ENCODE assay signal across 3 cellular contexts in the genomic region with DNA sequence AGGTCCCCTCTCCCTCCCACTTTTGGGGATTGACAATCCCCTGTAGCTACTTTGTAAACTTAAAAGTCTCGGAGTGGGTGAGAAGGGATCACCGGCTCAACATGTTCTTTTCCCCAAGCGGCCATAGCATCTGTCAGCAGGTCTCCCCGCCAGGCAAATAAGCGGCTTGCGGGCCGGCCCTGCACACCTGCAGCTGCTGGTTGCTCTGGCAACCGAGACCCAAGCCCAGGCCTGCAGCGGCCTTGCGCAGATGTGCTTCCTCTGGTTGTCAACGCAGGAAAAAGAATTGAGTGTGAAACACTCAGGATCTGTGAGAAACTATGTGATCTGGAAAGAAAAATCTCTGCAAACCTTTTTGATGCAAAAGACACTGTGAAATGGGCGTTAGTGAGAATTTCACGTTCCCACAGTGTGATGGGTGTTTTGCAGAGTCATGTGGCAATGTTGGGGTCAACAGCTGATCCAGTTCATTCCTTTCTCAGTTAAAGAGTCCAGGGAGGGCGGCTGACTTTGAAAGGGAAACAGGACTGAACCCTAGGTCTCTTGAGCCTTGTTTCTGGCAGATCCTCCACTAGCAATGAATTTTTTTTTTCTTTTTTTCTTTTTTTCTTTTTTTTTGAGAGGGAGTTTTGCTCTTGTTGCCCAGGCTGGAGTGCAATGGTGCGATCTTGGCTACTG.
TF ChIP-seq lines count a peak whose summit lies in the region.

No MANE protein-coding gene starts in this region.

TF ChIP-seq in HEK293, 187 proteins besides CTCF, POLR2A, EP300 and RAD21:
- TF ChIP-seq ZNF626 (tag by site-specific recombination; IDR thresholded peaks at IDR 0.05), result no peak
- TF ChIP-seq, protein P1, sequence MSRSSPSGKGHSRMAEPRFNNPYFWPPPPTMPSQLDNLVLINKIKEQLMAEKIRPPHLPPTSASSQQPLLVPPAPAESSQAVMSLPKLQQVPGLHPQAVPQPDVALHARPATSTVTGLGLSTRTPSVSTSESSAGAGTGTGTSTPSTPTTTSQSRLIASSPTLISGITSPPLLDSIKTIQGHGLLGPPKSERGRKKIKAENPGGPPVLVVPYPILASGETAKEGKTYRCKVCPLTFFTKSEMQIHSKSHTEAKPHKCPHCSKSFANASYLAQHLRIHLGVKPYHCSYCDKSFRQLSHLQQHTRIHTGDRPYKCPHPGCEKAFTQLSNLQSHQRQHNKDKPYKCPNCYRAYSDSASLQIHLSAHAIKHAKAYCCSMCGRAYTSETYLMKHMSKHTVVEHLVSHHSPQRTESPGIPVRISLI (tag by site-specific recombination; IDR thresholded peaks at IDR 0.05), result 0 out of 2 replicates have a peak, but pooled peaks have one; percentile 58

TF ChIP-seq in GM12878, 131 proteins besides CTCF, POLR2A, EP300 and RAD21 (continues in another document):
- TF ChIP-seq CBX5 (IDR thresholded peaks at IDR 0.05; ENCODE audit: low read depth) (no peak), GABPA (IDR thresholded peaks at IDR 0.05; ENCODE audit: low read depth) (no peak), ZSCAN29 (IDR thresholded peaks at IDR 0.05) (no peak), KDM1A (IDR thresholded peaks at IDR 0.05; ENCODE audit: borderline replicate concordance) (no peak), SMAD1 (IDR thresholded peaks at IDR 0.05; ENCODE audit: low read depth, partially characterized antibody) (no peak), DPF2 (IDR thresholded peaks at IDR 0.05) (peak; percentile 47; the same call in 1 of the 2 replicates), GATAD2B (conservative IDR thresholded peaks at IDR 0.05; ENCODE audit: low read depth) (no peak), IRF4 (IDR thresholded peaks at IDR 0.05; ENCODE audit: low read depth, low read length) (no peak), SMARCA5 (IDR thresholded peaks at IDR 0.05) (no peak), ETV6 (conservative IDR thresholded peaks at IDR 0.05 in 1 of 2, IDR thresholded peaks at IDR 0.05 in 1 of 2; ENCODE audit: borderline replicate concordance in 1 of 2, low read depth in 1 of 2) (no peak), SIX5 (IDR thresholded peaks at IDR 0.05; ENCODE audit: low read depth, low read length, severe bottlenecking) (no peak), CBFB (IDR thresholded peaks at IDR 0.05; ENCODE audit: low read depth) (no peak), SRF (IDR thresholded peaks at IDR 0.05; ENCODE audit: low read depth in 2 of 2, low read length in 2 of 2) (no peak)
- TF ChIP-seq, protein P2, sequence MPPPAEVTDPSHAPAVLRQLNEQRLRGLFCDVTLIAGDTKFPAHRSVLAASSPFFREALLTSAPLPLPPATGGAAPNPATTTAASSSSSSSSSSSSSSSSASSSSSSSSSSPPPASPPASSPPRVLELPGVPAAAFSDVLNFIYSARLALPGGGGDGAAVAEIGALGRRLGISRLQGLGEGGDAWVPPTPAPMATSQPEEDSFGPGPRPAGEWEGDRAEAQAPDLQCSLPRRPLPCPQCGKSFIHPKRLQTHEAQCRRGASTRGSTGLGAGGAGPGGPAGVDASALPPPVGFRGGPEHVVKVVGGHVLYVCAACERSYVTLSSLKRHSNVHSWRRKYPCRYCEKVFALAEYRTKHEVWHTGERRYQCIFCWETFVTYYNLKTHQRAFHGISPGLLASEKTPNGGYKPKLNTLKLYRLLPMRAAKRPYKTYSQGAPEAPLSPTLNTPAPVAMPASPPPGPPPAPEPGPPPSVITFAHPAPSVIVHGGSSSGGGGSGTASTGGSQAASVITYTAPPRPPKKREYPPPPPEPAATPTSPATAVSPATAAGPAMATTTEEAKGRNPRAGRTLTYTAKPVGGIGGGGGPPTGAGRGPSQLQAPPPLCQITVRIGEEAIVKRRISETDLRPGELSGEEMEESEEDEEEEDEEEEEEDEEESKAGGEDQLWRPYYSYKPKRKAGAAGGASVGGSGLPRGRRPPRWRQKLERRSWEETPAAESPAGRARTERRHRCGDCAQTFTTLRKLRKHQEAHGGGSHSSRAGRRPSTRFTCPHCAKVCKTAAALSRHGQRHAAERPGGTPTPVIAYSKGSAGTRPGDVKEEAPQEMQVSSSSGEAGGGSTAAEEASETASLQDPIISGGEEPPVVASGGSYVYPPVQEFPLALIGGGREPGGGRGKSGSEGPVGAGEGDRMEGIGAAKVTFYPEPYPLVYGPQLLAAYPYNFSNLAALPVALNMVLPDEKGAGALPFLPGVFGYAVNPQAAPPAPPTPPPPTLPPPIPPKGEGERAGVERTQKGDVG (CRISPR knock-in tag; IDR thresholded peaks at IDR 0.05), result no peak
- TF ChIP-seq, protein P3, sequence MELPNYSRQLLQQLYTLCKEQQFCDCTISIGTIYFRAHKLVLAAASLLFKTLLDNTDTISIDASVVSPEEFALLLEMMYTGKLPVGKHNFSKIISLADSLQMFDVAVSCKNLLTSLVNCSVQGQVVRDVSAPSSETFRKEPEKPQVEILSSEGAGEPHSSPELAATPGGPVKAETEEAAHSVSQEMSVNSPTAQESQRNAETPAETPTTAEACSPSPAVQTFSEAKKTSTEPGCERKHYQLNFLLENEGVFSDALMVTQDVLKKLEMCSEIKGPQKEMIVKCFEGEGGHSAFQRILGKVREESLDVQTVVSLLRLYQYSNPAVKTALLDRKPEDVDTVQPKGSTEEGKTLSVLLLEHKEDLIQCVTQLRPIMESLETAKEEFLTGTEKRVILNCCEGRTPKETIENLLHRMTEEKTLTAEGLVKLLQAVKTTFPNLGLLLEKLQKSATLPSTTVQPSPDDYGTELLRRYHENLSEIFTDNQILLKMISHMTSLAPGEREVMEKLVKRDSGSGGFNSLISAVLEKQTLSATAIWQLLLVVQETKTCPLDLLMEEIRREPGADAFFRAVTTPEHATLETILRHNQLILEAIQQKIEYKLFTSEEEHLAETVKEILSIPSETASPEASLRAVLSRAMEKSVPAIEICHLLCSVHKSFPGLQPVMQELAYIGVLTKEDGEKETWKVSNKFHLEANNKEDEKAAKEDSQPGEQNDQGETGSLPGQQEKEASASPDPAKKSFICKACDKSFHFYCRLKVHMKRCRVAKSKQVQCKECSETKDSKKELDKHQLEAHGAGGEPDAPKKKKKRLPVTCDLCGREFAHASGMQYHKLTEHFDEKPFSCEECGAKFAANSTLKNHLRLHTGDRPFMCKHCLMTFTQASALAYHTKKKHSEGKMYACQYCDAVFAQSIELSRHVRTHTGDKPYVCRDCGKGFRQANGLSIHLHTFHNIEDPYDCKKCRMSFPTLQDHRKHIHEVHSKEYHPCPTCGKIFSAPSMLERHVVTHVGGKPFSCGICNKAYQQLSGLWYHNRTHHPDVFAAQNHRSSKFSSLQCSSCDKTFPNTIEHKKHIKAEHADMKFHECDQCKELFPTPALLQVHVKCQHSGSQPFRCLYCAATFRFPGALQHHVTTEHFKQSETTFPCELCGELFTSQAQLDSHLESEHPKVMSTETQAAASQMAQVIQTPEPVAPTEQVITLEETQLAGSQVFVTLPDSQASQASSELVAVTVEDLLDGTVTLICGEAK (IDR thresholded peaks at IDR 0.05; ENCODE audit: borderline replicate concordance), result no peak
- TF ChIP-seq, protein P4, sequence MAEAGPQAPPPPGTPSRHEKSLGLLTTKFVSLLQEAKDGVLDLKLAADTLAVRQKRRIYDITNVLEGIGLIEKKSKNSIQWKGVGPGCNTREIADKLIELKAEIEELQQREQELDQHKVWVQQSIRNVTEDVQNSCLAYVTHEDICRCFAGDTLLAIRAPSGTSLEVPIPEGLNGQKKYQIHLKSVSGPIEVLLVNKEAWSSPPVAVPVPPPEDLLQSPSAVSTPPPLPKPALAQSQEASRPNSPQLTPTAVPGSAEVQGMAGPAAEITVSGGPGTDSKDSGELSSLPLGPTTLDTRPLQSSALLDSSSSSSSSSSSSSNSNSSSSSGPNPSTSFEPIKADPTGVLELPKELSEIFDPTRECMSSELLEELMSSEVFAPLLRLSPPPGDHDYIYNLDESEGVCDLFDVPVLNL (IDR thresholded peaks at IDR 0.05; ENCODE audit: low read depth, low read length), result no peak
- TF ChIP-seq, protein P5, sequence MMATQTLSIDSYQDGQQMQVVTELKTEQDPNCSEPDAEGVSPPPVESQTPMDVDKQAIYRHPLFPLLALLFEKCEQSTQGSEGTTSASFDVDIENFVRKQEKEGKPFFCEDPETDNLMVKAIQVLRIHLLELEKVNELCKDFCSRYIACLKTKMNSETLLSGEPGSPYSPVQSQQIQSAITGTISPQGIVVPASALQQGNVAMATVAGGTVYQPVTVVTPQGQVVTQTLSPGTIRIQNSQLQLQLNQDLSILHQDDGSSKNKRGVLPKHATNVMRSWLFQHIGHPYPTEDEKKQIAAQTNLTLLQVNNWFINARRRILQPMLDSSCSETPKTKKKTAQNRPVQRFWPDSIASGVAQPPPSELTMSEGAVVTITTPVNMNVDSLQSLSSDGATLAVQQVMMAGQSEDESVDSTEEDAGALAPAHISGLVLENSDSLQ (IDR thresholded peaks at IDR 0.05), result no peak

TF ChIP-seq in HepG2, 621 proteins besides CTCF, POLR2A, EP300 and RAD21 (continues in another document):
- 0 out of 3 replicates have a peak, but pooled peaks have one; percentile 24 for TF ChIP-seq MXI1 (IDR thresholded peaks at IDR 0.05; ENCODE audit: borderline replicate concordance, low read depth, low read length)
- TF ChIP-seq FOXK2 (IDR thresholded peaks at IDR 0.05), result peak; percentile 50; the same call in 1 of the 2 replicates
- peak; percentile 54; the same call in 1 of the 2 replicates for TF ChIP-seq NFE2L2 (IDR thresholded peaks at IDR 0.05; ENCODE audit: low read length)
- TF ChIP-seq HNF4A (CRISPR knock-in tag; IDR thresholded peaks at IDR 0.05), result peak; percentile 57
- TF ChIP-seq, protein P6, sequence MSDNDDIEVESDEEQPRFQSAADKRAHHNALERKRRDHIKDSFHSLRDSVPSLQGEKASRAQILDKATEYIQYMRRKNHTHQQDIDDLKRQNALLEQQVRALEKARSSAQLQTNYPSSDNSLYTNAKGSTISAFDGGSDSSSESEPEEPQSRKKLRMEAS (IDR thresholded peaks at IDR 0.05), result peak; percentile 46
- TF ChIP-seq, protein P7, sequence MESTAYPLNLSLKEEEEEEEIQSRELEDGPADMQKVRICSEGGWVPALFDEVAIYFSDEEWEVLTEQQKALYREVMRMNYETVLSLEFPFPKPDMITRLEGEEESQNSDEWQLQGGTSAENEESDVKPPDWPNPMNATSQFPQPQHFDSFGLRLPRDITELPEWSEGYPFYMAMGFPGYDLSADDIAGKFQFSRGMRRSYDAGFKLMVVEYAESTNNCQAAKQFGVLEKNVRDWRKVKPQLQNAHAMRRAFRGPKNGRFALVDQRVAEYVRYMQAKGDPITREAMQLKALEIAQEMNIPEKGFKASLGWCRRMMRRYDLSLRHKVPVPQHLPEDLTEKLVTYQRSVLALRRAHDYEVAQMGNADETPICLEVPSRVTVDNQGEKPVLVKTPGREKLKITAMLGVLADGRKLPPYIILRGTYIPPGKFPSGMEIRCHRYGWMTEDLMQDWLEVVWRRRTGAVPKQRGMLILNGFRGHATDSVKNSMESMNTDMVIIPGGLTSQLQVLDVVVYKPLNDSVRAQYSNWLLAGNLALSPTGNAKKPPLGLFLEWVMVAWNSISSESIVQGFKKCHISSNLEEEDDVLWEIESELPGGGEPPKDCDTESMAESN (CRISPR knock-in tag; conservative IDR thresholded peaks at IDR 0.05), result peak; percentile 99
- TF ChIP-seq ZNF501 (CRISPR knock-in tag; IDR thresholded peaks at IDR 0.05), result peak; percentile 44; the same call in 1 of the 2 replicates
- 0 out of 2 replicates have a peak, but pooled peaks have one; percentile 10 for TF ChIP-seq TBX3 (IDR thresholded peaks at IDR 0.05; ENCODE audit: borderline replicate concordance)
- TF ChIP-seq, protein P8, sequence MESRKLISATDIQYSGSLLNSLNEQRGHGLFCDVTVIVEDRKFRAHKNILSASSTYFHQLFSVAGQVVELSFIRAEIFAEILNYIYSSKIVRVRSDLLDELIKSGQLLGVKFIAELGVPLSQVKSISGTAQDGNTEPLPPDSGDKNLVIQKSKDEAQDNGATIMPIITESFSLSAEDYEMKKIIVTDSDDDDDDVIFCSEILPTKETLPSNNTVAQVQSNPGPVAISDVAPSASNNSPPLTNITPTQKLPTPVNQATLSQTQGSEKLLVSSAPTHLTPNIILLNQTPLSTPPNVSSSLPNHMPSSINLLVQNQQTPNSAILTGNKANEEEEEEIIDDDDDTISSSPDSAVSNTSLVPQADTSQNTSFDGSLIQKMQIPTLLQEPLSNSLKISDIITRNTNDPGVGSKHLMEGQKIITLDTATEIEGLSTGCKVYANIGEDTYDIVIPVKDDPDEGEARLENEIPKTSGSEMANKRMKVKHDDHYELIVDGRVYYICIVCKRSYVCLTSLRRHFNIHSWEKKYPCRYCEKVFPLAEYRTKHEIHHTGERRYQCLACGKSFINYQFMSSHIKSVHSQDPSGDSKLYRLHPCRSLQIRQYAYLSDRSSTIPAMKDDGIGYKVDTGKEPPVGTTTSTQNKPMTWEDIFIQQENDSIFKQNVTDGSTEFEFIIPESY (CRISPR knock-in tag; IDR thresholded peaks at IDR 0.05), result peak; percentile 54; the same call in 1 of the 2 replicates
- TF ChIP-seq, protein P9, sequence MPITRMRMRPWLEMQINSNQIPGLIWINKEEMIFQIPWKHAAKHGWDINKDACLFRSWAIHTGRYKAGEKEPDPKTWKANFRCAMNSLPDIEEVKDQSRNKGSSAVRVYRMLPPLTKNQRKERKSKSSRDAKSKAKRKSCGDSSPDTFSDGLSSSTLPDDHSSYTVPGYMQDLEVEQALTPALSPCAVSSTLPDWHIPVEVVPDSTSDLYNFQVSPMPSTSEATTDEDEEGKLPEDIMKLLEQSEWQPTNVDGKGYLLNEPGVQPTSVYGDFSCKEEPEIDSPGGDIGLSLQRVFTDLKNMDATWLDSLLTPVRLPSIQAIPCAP (CRISPR knock-in tag; IDR thresholded peaks at IDR 0.05; ENCODE audit: low read depth), result no peak
- TF ChIP-seq ZNF451 (CRISPR knock-in tag; IDR thresholded peaks at IDR 0.05), result no peak
- TF ChIP-seq FOXK1 (CRISPR knock-in tag; IDR thresholded peaks at IDR 0.05; ENCODE audit: borderline replicate concordance, low read depth), result peak; percentile 56; the same call in 1 of the 2 replicates
- peak; percentile 50; the same call in 1 of the 2 replicates for TF ChIP-seq HDAC1 (CRISPR knock-in tag; IDR thresholded peaks at IDR 0.05)
- TF ChIP-seq ZNF816 (CRISPR knock-in tag; IDR thresholded peaks at IDR 0.05; ENCODE audit: borderline replicate concordance), result no peak
- TF ChIP-seq, protein P10, sequence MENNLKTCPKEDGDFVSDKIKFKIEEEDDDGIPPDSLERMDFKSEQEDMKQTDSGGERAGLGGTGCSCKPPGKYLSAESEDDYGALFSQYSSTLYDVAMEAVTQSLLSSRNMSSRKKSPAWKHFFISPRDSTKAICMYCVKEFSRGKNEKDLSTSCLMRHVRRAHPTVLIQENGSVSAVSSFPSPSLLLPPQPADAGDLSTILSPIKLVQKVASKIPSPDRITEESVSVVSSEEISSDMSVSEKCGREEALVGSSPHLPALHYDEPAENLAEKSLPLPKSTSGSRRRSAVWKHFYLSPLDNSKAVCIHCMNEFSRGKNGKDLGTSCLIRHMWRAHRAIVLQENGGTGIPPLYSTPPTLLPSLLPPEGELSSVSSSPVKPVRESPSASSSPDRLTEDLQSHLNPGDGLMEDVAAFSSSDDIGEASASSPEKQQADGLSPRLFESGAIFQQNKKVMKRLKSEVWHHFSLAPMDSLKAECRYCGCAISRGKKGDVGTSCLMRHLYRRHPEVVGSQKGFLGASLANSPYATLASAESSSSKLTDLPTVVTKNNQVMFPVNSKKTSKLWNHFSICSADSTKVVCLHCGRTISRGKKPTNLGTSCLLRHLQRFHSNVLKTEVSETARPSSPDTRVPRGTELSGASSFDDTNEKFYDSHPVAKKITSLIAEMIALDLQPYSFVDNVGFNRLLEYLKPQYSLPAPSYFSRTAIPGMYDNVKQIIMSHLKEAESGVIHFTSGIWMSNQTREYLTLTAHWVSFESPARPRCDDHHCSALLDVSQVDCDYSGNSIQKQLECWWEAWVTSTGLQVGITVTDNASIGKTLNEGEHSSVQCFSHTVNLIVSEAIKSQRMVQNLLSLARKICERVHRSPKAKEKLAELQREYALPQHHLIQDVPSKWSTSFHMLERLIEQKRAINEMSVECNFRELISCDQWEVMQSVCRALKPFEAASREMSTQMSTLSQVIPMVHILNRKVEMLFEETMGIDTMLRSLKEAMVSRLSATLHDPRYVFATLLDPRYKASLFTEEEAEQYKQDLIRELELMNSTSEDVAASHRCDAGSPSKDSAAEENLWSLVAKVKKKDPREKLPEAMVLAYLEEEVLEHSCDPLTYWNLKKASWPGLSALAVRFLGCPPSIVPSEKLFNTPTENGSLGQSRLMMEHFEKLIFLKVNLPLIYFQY (CRISPR knock-in tag; IDR thresholded peaks at IDR 0.05; ENCODE audit: borderline replicate concordance), result no peak
- TF ChIP-seq TCF7 (IDR thresholded peaks at IDR 0.05; ENCODE audit: low read depth), result 0 out of 2 replicates have a peak, but pooled peaks have one; percentile 18
- TF ChIP-seq ARNT2 (CRISPR knock-in tag; IDR thresholded peaks at IDR 0.05; ENCODE audit: low read depth), result no peak
